ENCODE assay signal across 8 cellular contexts in the genomic region with DNA sequence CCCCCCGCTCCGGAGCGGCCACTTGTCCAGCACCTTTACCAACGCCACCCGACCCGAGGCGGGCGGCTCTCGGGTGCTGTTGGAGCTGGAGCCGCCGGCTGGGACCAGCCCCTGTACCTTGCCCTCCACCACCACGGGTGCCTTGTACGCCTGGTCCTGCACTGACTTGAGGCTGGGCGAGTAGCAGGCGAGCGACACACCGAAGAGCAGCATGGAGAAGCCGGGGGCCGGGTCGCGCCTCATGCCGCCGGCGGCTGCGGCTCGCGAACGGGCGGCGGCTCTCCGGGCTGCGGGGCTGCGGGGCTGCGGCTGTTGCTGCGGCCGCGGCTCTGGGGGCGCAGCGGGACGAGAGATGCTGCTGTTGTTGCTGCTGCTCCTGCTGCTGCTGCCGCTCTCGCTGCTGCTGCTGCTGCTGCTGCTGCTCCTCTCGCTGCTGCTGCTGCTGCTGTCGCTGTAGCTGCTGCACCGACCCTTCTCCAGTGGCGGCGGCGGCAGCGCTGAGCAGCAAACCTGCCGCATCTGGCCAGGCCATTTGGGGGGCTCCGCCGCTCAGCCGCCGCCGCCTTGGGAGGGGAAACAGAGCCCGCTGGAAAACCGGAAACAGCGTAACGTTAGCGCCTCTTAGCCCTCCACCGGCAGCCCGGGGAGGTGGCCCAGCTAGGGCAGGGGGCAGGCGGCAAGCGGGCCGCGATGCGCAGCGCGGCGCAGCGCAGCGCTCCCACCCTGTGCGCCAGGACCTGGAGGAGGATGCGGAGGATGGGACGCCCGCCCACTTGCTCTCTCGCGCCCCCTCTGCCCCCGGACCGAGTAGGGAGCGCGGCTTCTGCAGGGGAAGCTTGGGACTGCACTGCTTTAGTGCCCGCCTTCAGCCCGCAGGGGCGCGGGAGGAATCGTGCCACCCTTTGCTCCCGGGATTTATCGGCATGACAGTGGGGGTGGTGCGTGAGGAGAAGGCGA. TPM values are rescaled to one million over a fixed set of nuclear protein-coding genes. Genes with fewer than 3 reads are reported as not detected.
DNase-seq lines count a peak whose midpoint lies in the region; ATAC-seq and TF ChIP-seq lines count a peak whose summit lies in the region.

A gene (minus strand): TSS at position 749 of the 957 bp plus-strand sequence.

- H3K27ac Mint-ChIP-seq in stimulated activated naive CD8-positive, alpha-beta T cell treated with anti-CD3 and anti-CD28 coated beads, Interleukin-15, Interleukin-2, amounts not matched to agents 100 ng/mL and 50 ng/mL, for 24 hours = no peak within 1 kb of the TSS

- H3K27me3 ChIP-seq in esophagus muscularis mucosa = no peaks in the 10 kb centered on the region
- peaks cover 36 to 48% of the 10 kb centered on the region in 2 donors for H3K27me3 ChIP-seq in mucosa of rectum (ENCODE audit: control insufficient read depth in 2 of 2, insufficient read depth in 2 of 2, low read length in 2 of 2)

- no peaks in the 10 kb centered on the region for H3K36me3 Mint-ChIP-seq in stimulated activated naive CD8-positive, alpha-beta T cell treated with anti-CD3 and anti-CD28 coated beads, Interleukin-15, Interleukin-2, amounts not matched to agents 100 ng/mL and 50 ng/mL, for 24 hours (ENCODE audit: low read depth)

- DNase-seq in AG04449 (ENCODE audit: low read depth, low spot score) (no peak), NCI-H748 treated with DMSO at 0.1 percent for 48 hours (lab: John Stamatoyannopoulos, UW) (peak; percentile 32), esophagus muscularis mucosa (ENCODE audit: extremely low spot score) (no peak)
- DNase-seq in activated T-cell treated with anti-CD3 and anti-CD28 coated beads, Interleukin-2, amount 50 U/mL, for 1 hour = peak; percentile 72

- H3K9ac ChIP-seq in mucosa of rectum (ENCODE audit: low read depth in 1 of 2, low read length in 2 of 2) = peak within 1 kb of the TSS in 1 of 2 donors; percentile 17

- peak within 1 kb of the TSS; percentile 63 for H3K4me3 ChIP-seq in AG04449 (ENCODE audit: low read depth, low read length)
- peak within 1 kb of the TSS; percentile 68 to 84 (median 80) for H3K4me3 ChIP-seq in esophagus muscularis mucosa
- H3K4me3 ChIP-seq in mucosa of rectum (ENCODE audit: low read length in 2 of 2) = peak within 1 kb of the TSS; percentile 51 to 54

- TF ChIP-seq EP300 in esophagus muscularis mucosa (IDR thresholded peaks at IDR 0.05) = no peak

- H3K9me3 Mint-ChIP-seq in stimulated activated naive CD8-positive, alpha-beta T cell treated with anti-CD3 and anti-CD28 coated beads, Interleukin-15, Interleukin-2, amounts not matched to agents 100 ng/mL and 50 ng/mL, for 24 hours = no peaks in the 10 kb centered on the region

- peaks cover 69% of the 10 kb centered on the region for H3K27me3 Mint-ChIP-seq in stimulated activated naive CD8-positive, alpha-beta T cell treated with anti-CD3 and anti-CD28 coated beads, Interleukin-15, Interleukin-2, amounts not matched to agents 100 ng/mL and 50 ng/mL, for 24 hours

- H3K4me1 ChIP-seq in esophagus muscularis mucosa (peaks cover 46 to 56% (median 53%) of the 10 kb centered on the region in 4 donors), mucosa of rectum (ENCODE audit: control insufficient read depth in 2 of 2, insufficient read depth in 2 of 2, low read length in 2 of 2) (peaks cover 4 to 15% of the 10 kb centered on the region in 2 donors)

- intact Hi-C loops in esophagus muscularis mucosa (cut with DNase I) = loop anchor here (2.0 kb wide), 1 partner anchor 74 kb away; no protein-coding TSS in a partner anchor

- WGBS in esophagus muscularis mucosa = 2% methylated on average over 17 of the region's 91 CpGs

- peak; percentile 85 for TF ChIP-seq CTCF in AG04449 (IDR thresholded peaks at IDR 0.05; ENCODE audit: insufficient read depth, low read length, missing control alignments)
- TF ChIP-seq CTCF in esophagus muscularis mucosa (IDR thresholded peaks at IDR 0.05) = peak; percentile 50 to 70 (median 56)

- H3K9me3 ChIP-seq in esophagus muscularis mucosa (no peaks in the 10 kb centered on the region), mucosa of rectum (ENCODE audit: control insufficient read depth in 2 of 2, low read length in 2 of 2) (no peaks in the 10 kb centered on the region)

- H3K36me3 ChIP-seq in esophagus muscularis mucosa (no peaks in the 10 kb centered on the region), mucosa of rectum (ENCODE audit: control insufficient read depth in 2 of 2, insufficient read depth in 2 of 2, low read length in 2 of 2) (no peaks in the 10 kb centered on the region)

- H3K4me3 Mint-ChIP-seq in stimulated activated naive CD8-positive, alpha-beta T cell treated with anti-CD3 and anti-CD28 coated beads, Interleukin-15, Interleukin-2, amounts not matched to agents 100 ng/mL and 50 ng/mL, for 24 hours = peak within 1 kb of the TSS; percentile 72

- CTCF ChIA-PET in AG04449 (lab: Yijun Ruan, JAX) = interaction anchor here (0.6 to 2.6 kb wide), 13 partner anchors 8 to 212 kb away, joined by 3 to 7 read pairs (median 4); no protein-coding TSS in a partner anchor

- POLR2A ChIA-PET in AG04449 (lab: Yijun Ruan, JAX) = no interaction called here

- peaks cover 24% of the 10 kb centered on the region for H3K4me1 Mint-ChIP-seq in stimulated activated naive CD8-positive, alpha-beta T cell treated with anti-CD3 and anti-CD28 coated beads, Interleukin-15, Interleukin-2, amounts not matched to agents 100 ng/mL and 50 ng/mL, for 24 hours (ENCODE audit: low read depth)

- no peak for TF ChIP-seq POLR2A in esophagus muscularis mucosa (IDR thresholded peaks at IDR 0.05; ENCODE audit: low read depth)

- H3K27ac ChIP-seq in esophagus muscularis mucosa (replicated peaks in 1 of 4) = peak within 1 kb of the TSS; percentile 76 to 82 (median 80)
- no peak within 1 kb of the TSS for H3K27ac ChIP-seq in mucosa of rectum (ENCODE audit: low read depth in 2 of 2, low read length in 2 of 2)

- ATAC-seq in GM18858 (IDR thresholded peaks at IDR 0.05; ENCODE audit: unreplicated experiment) = peak; percentile 46
- peak; percentile 68 for ATAC-seq in HG03097 (IDR thresholded peaks at IDR 0.05; ENCODE audit: low FRiP score, unreplicated experiment)

RNA-seq across cellular contexts. Expression of the gene that starts here (rescaled TPM):
- total RNA-seq in esophagus muscularis mucosa = 1 to 10 TPM; 2.8 to 5.0 (median 4.1) TPM

Comparison
In these comparisons a context has a peak if more than half of its experiments do, and no peak if none do; other contexts are left out.
1. DNase-seq: peak in NCI-H748 treated with DMSO at 0.1 percent for 48 hours (single experiment) and activated T-cell treated with anti-CD3 and anti-CD28 coated beads, Interleukin-2, amount 50 U/mL, for 1 hour (single experiment); none in AG04449 (single experiment) and esophagus muscularis mucosa (single experiment).
2. H3K27ac ChIP-seq: peak in esophagus muscularis mucosa (4 of 4); none in mucosa of rectum (0 of 2).
3. Peak in every context shown above with its lines, with median percentiles within 50 percentile points of each other: H3K4me3 ChIP-seq.